Comparison of ENCODE assay signal across 11 cellular contexts in the genomic region with DNA sequence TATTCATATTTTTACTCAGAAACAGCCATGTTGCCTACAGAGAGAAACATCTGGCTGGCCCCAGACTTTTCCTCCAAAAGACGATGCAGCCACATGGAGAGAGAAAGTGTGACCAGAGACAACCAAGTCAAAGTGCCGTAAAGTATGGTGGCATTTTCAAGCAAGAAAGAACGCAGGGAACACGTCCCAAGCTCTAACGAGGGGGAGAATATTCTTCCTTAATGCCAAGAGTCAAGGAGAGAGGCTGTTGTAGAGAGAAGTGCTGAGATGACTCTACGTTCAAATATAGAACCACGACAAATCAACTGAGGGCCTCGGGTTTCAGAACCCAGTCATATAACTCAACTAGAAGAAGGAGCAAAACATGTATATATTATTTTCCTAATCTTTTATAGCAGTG. TPM values are rescaled to one million over a fixed set of nuclear protein-coding genes. Genes with fewer than 3 reads are reported as not detected.
DNase-seq lines count a peak whose midpoint lies in the region; ATAC-seq and TF ChIP-seq lines count a peak whose summit lies in the region.
"Had no signal": no experiment of that assay in that cellular context is flagged by ENCODE, and none has a peak within 500 bp of the region (broad histone marks: within the 10 kb centered on the region; RNA-seq: fewer than 3 reads in every experiment).

No MANE protein-coding gene starts in this region.

- H3K36me3 Mint-ChIP-seq in activated naive CD4-positive, alpha-beta T cell treated with anti-CD3 and anti-CD28 coated beads, Interleukin-2, amount 50 U/mL, for 24 hours, result peaks cover 24% of the 10 kb centered on the region
- peaks cover 13% of the 10 kb centered on the region for H3K36me3 Mint-ChIP-seq in osteocyte (ENCODE audit: unreplicated experiment)

- POLR2A ChIA-PET in GM10248 (lab: Yijun Ruan, JAX), result interaction anchor here (0.6 kb wide), 2 partner anchors 21 to 59 kb away, joined by 3 to 7 read pairs; no protein-coding TSS in a partner anchor

- peak overlapping the region; percentile 95 for H3K27ac Mint-ChIP-seq in activated naive CD4-positive, alpha-beta T cell treated with anti-CD3 and anti-CD28 coated beads, Interleukin-2, amount 50 U/mL, for 24 hours
- peak overlapping the region; percentile 66 for H3K27ac Mint-ChIP-seq in osteocyte (ENCODE audit: unreplicated experiment)

- H3K9me3 Mint-ChIP-seq in activated naive CD4-positive, alpha-beta T cell treated with anti-CD3 and anti-CD28 coated beads, Interleukin-2, amount 50 U/mL, for 24 hours, result no peaks in the 10 kb centered on the region
- H3K9me3 Mint-ChIP-seq in osteocyte (ENCODE audit: unreplicated experiment), result no peaks in the 10 kb centered on the region

- CTCF ChIA-PET in GM10248 (lab: Yijun Ruan, JAX), result interaction anchor here (0.6 to 1.1 kb wide), 3 partner anchors 8 to 35 kb away, joined by 3 read pairs; no protein-coding TSS in a partner anchor

- H3K4me1 Mint-ChIP-seq in activated naive CD4-positive, alpha-beta T cell treated with anti-CD3 and anti-CD28 coated beads, Interleukin-2, amount 50 U/mL, for 24 hours, result peaks cover 81% of the 10 kb centered on the region
- peaks cover 64% of the 10 kb centered on the region for H3K4me1 Mint-ChIP-seq in osteocyte (ENCODE audit: unreplicated experiment)

- peak overlapping the region; percentile 46 for H3K4me3 Mint-ChIP-seq in activated naive CD4-positive, alpha-beta T cell treated with anti-CD3 and anti-CD28 coated beads, Interleukin-2, amount 50 U/mL, for 24 hours
- no peak overlapping the region for H3K4me3 Mint-ChIP-seq in osteocyte (ENCODE audit: unreplicated experiment)

- DNase-seq in GM10248 (ENCODE audit: extremely low spot score) (peak; percentile 44), osteocyte (ENCODE audit: extremely low spot score, unreplicated experiment) (no peak), LoVo (ENCODE audit: low spot score) (no peak), NCI-H187 (lab: John Stamatoyannopoulos, UW) (no peak), activated gamma-delta T cell (lab: John Stamatoyannopoulos, UW) (no peak), ecto neural progenitor cell (ENCODE audit: low spot score) (no peak)
- DNase-seq: NCI-H1105, NCI-H748 treated with DMSO at 0.1 percent for 48 hours, ovary had no signal

- TF ChIP-seq CTCF in GM10248 (IDR thresholded peaks at IDR 0.05; ENCODE audit: control extremely low read depth, extremely low read depth, low read depth, missing control alignments), result no peak
- no peak for TF ChIP-seq CTCF in osteocyte (IDR thresholded peaks at IDR 0.05)

- no peaks in the 10 kb centered on the region for H3K27me3 Mint-ChIP-seq in activated naive CD4-positive, alpha-beta T cell treated with anti-CD3 and anti-CD28 coated beads, Interleukin-2, amount 50 U/mL, for 24 hours
- H3K27me3 Mint-ChIP-seq in osteocyte (ENCODE audit: unreplicated experiment), result no peaks in the 10 kb centered on the region

- ATAC-seq in HG03354 (IDR thresholded peaks at IDR 0.05; ENCODE audit: poor library complexity, severe bottlenecking, unreplicated experiment), result peak; percentile 31

RNA-seq across cellular contexts. Expression of gene FNBP1, which starts 55.9 kb away (rescaled TPM):
- 62.2 and 63.0 TPM in 2 replicates for total RNA-seq in osteocyte
